Comparison of ENCODE assay signal across 8 cellular contexts in the genomic region with DNA sequence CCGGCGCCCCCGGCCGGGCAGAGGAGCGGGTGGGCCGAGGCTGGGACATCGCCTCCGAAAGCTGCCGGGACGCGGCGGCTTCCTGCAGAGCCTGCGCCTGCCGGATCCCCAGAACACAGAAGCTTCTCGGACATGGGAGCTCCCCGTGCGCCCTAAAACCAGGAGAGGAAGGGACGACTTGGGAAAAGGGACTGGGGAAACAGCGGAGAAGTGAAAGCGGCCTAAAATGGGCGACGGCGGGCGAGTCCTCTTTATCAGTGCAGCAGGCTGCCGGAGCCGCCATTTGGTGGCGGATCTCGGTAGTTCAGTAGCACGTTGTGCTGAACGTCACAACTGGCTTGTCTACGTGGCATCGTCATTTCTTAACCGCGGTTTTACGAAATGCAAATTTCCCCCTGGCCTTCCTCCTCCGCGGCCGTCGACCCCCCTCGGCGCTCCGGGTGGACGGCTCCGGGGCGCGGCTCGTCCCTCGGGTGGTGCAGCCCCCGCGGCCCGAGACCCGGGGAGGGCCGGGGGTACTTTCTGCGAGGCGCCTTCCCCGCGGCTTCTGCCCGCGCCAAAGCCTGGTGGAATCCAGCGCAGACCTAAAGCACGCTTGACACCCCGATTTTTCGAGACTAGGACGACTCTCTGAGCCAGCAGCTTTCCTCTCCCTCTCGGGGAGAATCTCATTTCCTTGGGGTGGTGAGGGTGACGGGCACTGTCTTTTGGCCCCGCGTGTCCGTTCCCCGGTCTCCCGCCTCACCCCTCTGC.
DNase-seq lines count a peak whose midpoint lies in the region; ATAC-seq and TF ChIP-seq lines count a peak whose summit lies in the region.

No MANE protein-coding gene starts in this region.

- no peak for TF ChIP-seq CTCF in AG10803 (conservative IDR thresholded peaks at IDR 0.05; ENCODE audit: low read length)

- peaks cover 5% of the 10 kb centered on the region for H3K36me3 ChIP-seq in adipocyte (ENCODE audit: control insufficient read depth, insufficient read depth, low read length, severe bottlenecking)

- peak; percentile 61 for DNase-seq in AG10803 (ENCODE audit: low read depth)
- peak; percentile 75 to 85 for DNase-seq in NOMO-1 (lab: John Stamatoyannopoulos, UW; ENCODE audit: unreplicated experiment in 2 of 2)
- peak; percentile 26 for DNase-seq in adipocyte (ENCODE audit: low read depth)
- DNase-seq in hepatic stellate cell (ENCODE audit: low spot score) = peak; percentile 86
- peak; percentile 90 for DNase-seq in retina
- DNase-seq in NCI-H2107 treated with DMSO at 0.1 percent for 48 hours (lab: John Stamatoyannopoulos, UW; ENCODE audit: unreplicated experiment) = no peak
- no peak for DNase-seq in KBM-7

- H3K9ac ChIP-seq in adipocyte (ENCODE audit: low read length) = peak overlapping the region; percentile 40

- peaks cover 8% of the 10 kb centered on the region for H3K4me1 ChIP-seq in adipocyte (ENCODE audit: control insufficient read depth, insufficient read depth, low read length)

- H3K4me3 ChIP-seq in AG10803 (ENCODE audit: low read length) = peak overlapping the region; percentile 60
- H3K4me3 ChIP-seq in adipocyte (ENCODE audit: low read length) = peak overlapping the region; percentile 81

- H3K27me3 ChIP-seq in adipocyte (replicated peaks; ENCODE audit: control insufficient read depth, insufficient read depth, low read length) = peaks cover 42% of the 10 kb centered on the region

- H3K9me3 ChIP-seq in adipocyte (ENCODE audit: control insufficient read depth, low read length) = peaks cover 7% of the 10 kb centered on the region

- peak; percentile 53 for ATAC-seq in GM19452 (IDR thresholded peaks at IDR 0.05; ENCODE audit: unreplicated experiment)

- in situ Hi-C loops in KBM-7 (cut with MboI; ENCODE audit: low pct_unique_long_range_greater_than_20kb, low sequenced_read_pairs) = no loop called here

Comparison
In these comparisons a context has a peak if more than half of its experiments do, and no peak if none do; other contexts are left out.
1. DNase-seq: peak in AG10803 (single experiment), NOMO-1 (2 of 2), adipocyte (single experiment), hepatic stellate cell (single experiment) and retina (single experiment); none in NCI-H2107 treated with DMSO at 0.1 percent for 48 hours (single experiment) and KBM-7 (single experiment).